ENCODE assay signal across 1 cellular context in genomic region chr9:109355564-109356297, GRCh38.
TF ChIP-seq lines count a peak whose summit lies in the region.

No MANE protein-coding gene starts in this region.

TF ChIP-seq in GM23338, 12 proteins besides CTCF, POLR2A, EP300 and RAD21 (continued from another document):
- TF ChIP-seq ZNF462 (CRISPR knock-in tag; IDR thresholded peaks at IDR 0.05): no peak
- no peak for TF ChIP-seq EZH2 (IDR thresholded peaks at IDR 0.05; ENCODE audit: low read depth, unreplicated experiment)
